Comparison of ENCODE assay signal across 20 cellular contexts in the genomic region with DNA sequence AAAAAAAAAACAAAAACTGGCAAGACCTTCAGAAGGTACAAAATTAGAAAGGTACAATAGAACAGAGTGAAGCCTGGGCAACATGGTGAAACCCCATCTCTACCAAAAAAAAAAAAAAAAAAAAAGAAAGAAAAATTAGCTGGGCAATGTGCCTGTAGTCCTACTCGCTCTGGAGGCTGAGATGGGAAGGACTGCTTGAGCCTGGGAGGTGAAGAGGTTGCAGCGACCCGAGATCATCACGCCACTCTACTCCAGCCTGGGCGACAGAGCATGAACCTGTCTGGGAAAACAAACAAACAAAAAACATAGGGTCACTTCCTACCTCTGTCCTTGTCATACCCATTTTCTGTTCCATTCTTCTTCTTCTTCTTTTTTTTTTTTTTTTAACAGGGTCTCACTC. TPM values are rescaled to one million over a fixed set of nuclear protein-coding genes. Genes with fewer than 3 reads are reported as not detected.
A peak's percentile ranks its signal among the peaks of the same experiment; 100 is the strongest.
DNase-seq lines count a peak whose midpoint lies in the region; ATAC-seq and TF ChIP-seq lines count a peak whose summit lies in the region.
"Had no signal": no experiment of that assay in that cellular context is flagged by ENCODE, and none has a peak within 500 bp of the region (broad histone marks: within the 10 kb centered on the region; RNA-seq: fewer than 3 reads in every experiment).

No MANE protein-coding gene starts in this region.

- H3K4ac ChIP-seq in trophoblast cell (ENCODE audit: low read depth, low read length), result no peak overlapping the region

- no CpG with 5 or more reads among the region's 5 CpGs for WGBS in trophoblast cell (ENCODE audit: extremely low coverage, insufficient coverage, insufficient read length)

- CTCF ChIA-PET in MCF 10A (lab: Yijun Ruan, JAX), result interaction anchor here (0.9 to 1.2 kb wide), 2 partner anchors 56 to 125 kb away, joined by 4 read pairs; no protein-coding TSS in a partner anchor

- no peaks in the 10 kb centered on the region for H3K36me3 ChIP-seq in breast epithelium
- peaks cover 5 to 11% of the 10 kb centered on the region in 2 experiments for H3K36me3 ChIP-seq in trophoblast cell (ENCODE audit: control insufficient read depth in 1 of 2, insufficient read depth in 2 of 2, low read length in 2 of 2)
- H3K36me3 ChIP-seq in uterus, result no peaks in the 10 kb centered on the region

- H3K27me3 Mint-ChIP-seq in MCF 10A (ENCODE audit: insufficient read depth, unreplicated experiment) (no peaks in the 10 kb centered on the region), CD14-positive monocyte (ENCODE audit: low read depth in 3 of 3) (peaks cover 0 to 1% (median 0%) of the 10 kb centered on the region in 3 donors)
- H3K27me3 Mint-ChIP-seq: dendritic cell treated with granulocyte-macrophage colony-stimulating factor and Interleukin-4, amounts not matched to agents 40 ng/mL and 50 ng/mL, for 4 days; IgD-negative memory B cell had no signal

- H3K27ac ChIP-seq in breast epithelium, result no peak overlapping the region
- H3K27ac ChIP-seq in coronary artery, result peak overlapping the region; percentile 30 to 69
- no peak overlapping the region for H3K27ac ChIP-seq in trophoblast cell (ENCODE audit: low read depth, low read length)
- H3K27ac ChIP-seq in uterus, result peak overlapping the region; percentile 84
- H3K27ac ChIP-seq: neutrophil had no signal

- TF ChIP-seq CTCF in MCF 10A (IDR thresholded peaks at IDR 0.05; ENCODE audit: unreplicated experiment) (no peak), breast epithelium (IDR thresholded peaks at IDR 0.05) (no peak), coronary artery (IDR thresholded peaks at IDR 0.05) (no peak), uterus (IDR thresholded peaks at IDR 0.05) (no peak), CD14-positive monocyte (IDR thresholded peaks at IDR 0.05) (no peak)

- H4K8ac ChIP-seq in trophoblast cell (ENCODE audit: low read depth, low read length), result no peak overlapping the region

- H3K18ac ChIP-seq in trophoblast cell (ENCODE audit: low read length), result no peak overlapping the region

- no peak overlapping the region for H3K14ac ChIP-seq in trophoblast cell (ENCODE audit: low read length)

- H3K36me3 Mint-ChIP-seq in MCF 10A (ENCODE audit: insufficient read depth, unreplicated experiment) (peaks cover 22% of the 10 kb centered on the region), CD14-positive monocyte (peaks cover 29% of the 10 kb centered on the region in 2 donors)

- no peaks in the 10 kb centered on the region for H3K4me1 ChIP-seq in breast epithelium
- H3K4me1 ChIP-seq in trophoblast cell (ENCODE audit: control insufficient read depth in 1 of 2, insufficient read depth in 2 of 2, low read length in 2 of 2), result peaks cover 11 to 12% of the 10 kb centered on the region in 2 experiments
- H3K4me1 ChIP-seq in uterus, result peaks cover 5 to 6% of the 10 kb centered on the region in 2 donors

- peaks cover 14% of the 10 kb centered on the region for H3K4me1 Mint-ChIP-seq in MCF 10A (ENCODE audit: insufficient read depth, unreplicated experiment)
- peaks cover 4% of the 10 kb centered on the region for H3K4me1 Mint-ChIP-seq in CD14-positive monocyte

- H3K9me3 ChIP-seq in breast epithelium (no peaks in the 10 kb centered on the region), trophoblast cell (ENCODE audit: insufficient read depth, low read depth, low read length) (no peaks in the 10 kb centered on the region), uterus (no peaks in the 10 kb centered on the region)
- H3K9me3 ChIP-seq: neutrophil, Peyer's patch, upper lobe of left lung had no signal

- H3K27me3 ChIP-seq in breast epithelium (no peaks in the 10 kb centered on the region), trophoblast cell (ENCODE audit: insufficient read depth, low read length) (no peaks in the 10 kb centered on the region), uterus (no peaks in the 10 kb centered on the region)
- H3K27me3 ChIP-seq: neutrophil, Peyer's patch, upper lobe of left lung had no signal

- no peak overlapping the region for H3K9ac ChIP-seq in trophoblast cell (ENCODE audit: low read length)

- no peak overlapping the region for H2BK5ac ChIP-seq in trophoblast cell (ENCODE audit: low read depth, low read length, poor library complexity)

- no peaks in the 10 kb centered on the region for H3K79me2 ChIP-seq in trophoblast cell (ENCODE audit: control insufficient read depth, insufficient read depth, low read length, poor library complexity)

- H3K4me3 Mint-ChIP-seq in MCF 10A (ENCODE audit: unreplicated experiment) (no peak overlapping the region), CD14-positive monocyte (no peak overlapping the region)
- H3K4me3 Mint-ChIP-seq: CD8-positive, alpha-beta T cell; dendritic cell treated with granulocyte-macrophage colony-stimulating factor and Interleukin-4, amounts not matched to agents 40 ng/mL and 50 ng/mL, for 4 days; IgD-negative memory B cell had no signal

- H3K4me3 ChIP-seq in breast epithelium (no peak overlapping the region), coronary artery (no peak overlapping the region), trophoblast cell (ENCODE audit: low read depth, low read length) (no peak overlapping the region), uterus (no peak overlapping the region)
- H3K4me3 ChIP-seq: Peyer's patch, upper lobe of left lung had no signal

- H3K23ac ChIP-seq in trophoblast cell (ENCODE audit: low read length), result no peak overlapping the region

- ATAC-seq in HG03045 (IDR thresholded peaks at IDR 0.05; ENCODE audit: unreplicated experiment), result no peak
- ATAC-seq: CD8-positive, alpha-beta T cell had no signal

- H3K79me1 ChIP-seq in trophoblast cell (ENCODE audit: low read length), result peaks cover 6% of the 10 kb centered on the region

- H4K12ac ChIP-seq in trophoblast cell (ENCODE audit: low read depth, low read length), result no peak overlapping the region

- peak overlapping the region; percentile 65 for H2BK12ac ChIP-seq in trophoblast cell (ENCODE audit: low read length)

- H4K91ac ChIP-seq in trophoblast cell (ENCODE audit: low read depth, low read length), result peak overlapping the region; percentile 51

- POLR2A ChIA-PET in MCF 10A (lab: Yijun Ruan, JAX), result interaction anchor here (1.1 to 3.8 kb wide), 4 partner anchors 23 to 125 kb away, joined by 3 to 15 read pairs (median 6); no protein-coding TSS in a partner anchor

- no peak overlapping the region for H2AFZ ChIP-seq in trophoblast cell (ENCODE audit: insufficient read depth, low read length, poor library complexity)

- TF ChIP-seq POLR2A in breast epithelium (IDR thresholded peaks at IDR 0.05) (no peak), uterus (IDR thresholded peaks at IDR 0.05) (no peak)

- peak overlapping the region; percentile 76 for H2AK5ac ChIP-seq in trophoblast cell (ENCODE audit: low read length)

- intact Hi-C loops in MCF 10A (cut with micrococcal nuclease), result loop anchor here (5.0 kb wide), 1 partner anchor 45 kb away; the partner anchor contains the start of gene DLG5
- intact Hi-C loops in breast epithelium (cut with DNase I; ENCODE audit: low total_unique reads), result no loop called here
- intact Hi-C loops in uterus (cut with DNase I; ENCODE audit: low total_unique reads), result no loop called here
- intact Hi-C loops in CD14-positive monocyte (cut with micrococcal nuclease), result no loop called here

- H3K27ac Mint-ChIP-seq in MCF 10A (ENCODE audit: low read depth, unreplicated experiment) (peak overlapping the region; percentile 49), CD14-positive monocyte (no peak overlapping the region)
- H3K27ac Mint-ChIP-seq: dendritic cell treated with granulocyte-macrophage colony-stimulating factor and Interleukin-4, amounts not matched to agents 40 ng/mL and 50 ng/mL, for 4 days had no signal

- no peaks in the 10 kb centered on the region for H3K9me3 Mint-ChIP-seq in MCF 10A (ENCODE audit: unreplicated experiment)
- H3K9me3 Mint-ChIP-seq in CD14-positive monocyte, result no peaks in the 10 kb centered on the region
- H3K9me3 Mint-ChIP-seq: CD8-positive, alpha-beta T cell; dendritic cell treated with granulocyte-macrophage colony-stimulating factor and Interleukin-4, amounts not matched to agents 40 ng/mL and 50 ng/mL, for 4 days; IgD-negative memory B cell had no signal

- no peak overlapping the region for H3K4me2 ChIP-seq in trophoblast cell (ENCODE audit: low read length)

- no TSS peak for BruUV-seq in MCF 10A (replicated peaks; lab: Mats Ljungman, UMichigan)

- H2BK120ac ChIP-seq in trophoblast cell (ENCODE audit: insufficient read depth, low read length, poor library complexity), result no peak overlapping the region

- DNase-seq in MCF 10A (ENCODE audit: unreplicated experiment), result no peak
- no peak for DNase-seq in breast epithelium (ENCODE audit: low spot score in 2 of 2)
- DNase-seq in coronary artery (ENCODE audit: low spot score), result no peak
- no peak for DNase-seq in trophoblast cell
- DNase-seq in uterus, result no peak
- DNase-seq in ACHN, result no peak
- no peak for DNase-seq in CD14-positive monocyte (ENCODE audit: low spot score)
- DNase-seq: CD8-positive, alpha-beta T cell; NCI-H1048; NCI-H2171; NCI-H82; Peyer's patch; stimulated activated CD4-positive, alpha-beta T cell treated with anti-CD3 and anti-CD28 coated beads, Interleukin-4, amount 100 ng/mL, for 4 hours; SW 1271; upper lobe of left lung; WERI-Rb-1 had no signal

- in situ Hi-C loops in ACHN (cut with HindIII; ENCODE audit: low pct_ligation_motif_present, low pct_unique_long_range_greater_than_20kb, low sequenced_read_pairs), result no loop called here

RNA-seq across cellular contexts. Expression of gene DLG5, which starts 45.6 kb away (rescaled TPM):
- total RNA-seq in MCF 10A (2022) (126 and 127 TPM in 2 replicates), breast epithelium (100 to 1,000 TPM in 2 of 3 donors, 10 to 100 TPM in 1; 43.0 to 192 (median 138) TPM), uterus (10 to 100 TPM; 27.1 to 72.6 (median 46.5) TPM)
- polyA plus RNA-seq in trophoblast cell (2013), result 82.9 and 86.6 TPM in 2 replicates
- polyA plus RNA-seq in CD14-positive monocyte, result under 1 TPM in 1 of 2 donors, not detected in 1; 0.14 TPM

RNA-seq across cellular contexts. Expression of gene POLR3A, which starts 57.2 kb away (rescaled TPM):
- total RNA-seq in MCF 10A (2022), result 19.1 and 19.8 TPM in 2 replicates
- total RNA-seq in breast epithelium, result 10 to 100 TPM; 10.1 to 17.9 (median 13.4) TPM
- 10.5 and 10.7 TPM in 2 replicates for polyA plus RNA-seq in trophoblast cell (2013)
- total RNA-seq in uterus, result 10 to 100 TPM in 2 of 4 donors, 1 to 10 TPM in 2; 10.0 to 19.4 (median 14.6) TPM
- polyA plus RNA-seq in CD14-positive monocyte, result 1 to 10 TPM; 2.7 to 4.7 TPM

Comparison
In these comparisons a context has a peak if more than half of its experiments do, and no peak if none do; other contexts are left out.
1. H3K27ac ChIP-seq: peak in coronary artery (2 of 2) and uterus (2 of 2); none in breast epithelium (0 of 2) and trophoblast cell (single experiment).